8 cellular contexts compared by ENCODE assay signal in the genomic region with DNA sequence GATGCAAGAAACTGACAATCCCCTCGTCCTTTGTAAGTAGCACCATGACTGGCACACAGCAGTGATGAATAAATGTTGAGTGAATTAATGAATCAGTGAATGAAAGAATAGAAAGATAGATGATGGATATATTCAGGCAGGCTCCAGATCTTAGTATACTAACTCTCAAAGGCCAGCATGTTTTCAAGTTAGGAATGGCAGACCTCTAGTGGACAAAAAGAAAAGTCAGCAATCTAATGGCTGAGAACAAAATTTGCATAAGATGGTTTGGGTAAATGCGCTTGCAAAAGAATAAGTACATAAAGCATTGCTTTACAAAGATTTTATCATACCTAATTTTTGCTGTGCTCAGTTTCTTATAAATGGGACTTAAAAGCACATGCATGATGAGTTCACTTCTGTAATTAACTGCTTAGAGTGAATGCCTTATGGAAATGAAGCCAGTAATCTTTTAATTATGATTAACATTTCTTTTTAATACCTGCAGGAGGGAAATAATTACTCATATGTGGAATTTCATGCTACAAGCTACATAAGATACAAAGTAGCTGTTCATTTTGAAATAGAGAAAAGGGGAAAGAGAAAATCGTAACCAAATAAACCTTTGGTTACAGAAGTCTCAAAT.
A peak's percentile ranks its signal among the peaks of the same experiment; 100 is the strongest.
DNase-seq lines count a peak whose midpoint lies in the region; ATAC-seq and TF ChIP-seq lines count a peak whose summit lies in the region.

No MANE protein-coding gene starts in this region.

- no peak overlapping the region for H3K9ac ChIP-seq in OCI-LY3 (ENCODE audit: low read length)

- H3K4me1 ChIP-seq in OCI-LY3 (ENCODE audit: low read length), result peaks cover 24% of the 10 kb centered on the region

- peak; percentile 83 for ATAC-seq in GM19467 (IDR thresholded peaks at IDR 0.05; ENCODE audit: unreplicated experiment)
- ATAC-seq in HG03521 (IDR thresholded peaks at IDR 0.05; ENCODE audit: unreplicated experiment), result peak; percentile 69
- ATAC-seq in omental fat pad (ENCODE audit: low FRiP score), result no peak

- no peak overlapping the region for H3K27ac ChIP-seq in OCI-LY3 (ENCODE audit: low read length)

- no peak overlapping the region for H2AFZ ChIP-seq in OCI-LY3 (ENCODE audit: low read depth, low read length)

- TF ChIP-seq CTCF in OCI-LY3 (IDR thresholded peaks at IDR 0.05; ENCODE audit: low read depth, low read length), result peak; percentile 92
- peak in 1 of 3 donors; percentile 18 for TF ChIP-seq CTCF in omental fat pad (IDR thresholded peaks at IDR 0.05)

- peaks cover 8% of the 10 kb centered on the region for H3K27me3 ChIP-seq in OCI-LY3 (ENCODE audit: low read depth, low read length)

- H3K4me2 ChIP-seq in OCI-LY3 (ENCODE audit: low read length), result peak overlapping the region; percentile 28

- no peaks in the 10 kb centered on the region for H3K36me3 ChIP-seq in OCI-LY3 (replicated peaks; ENCODE audit: low read depth, low read length)

- no peaks in the 10 kb centered on the region for H4K20me1 ChIP-seq in OCI-LY3 (ENCODE audit: insufficient read depth, low read length)

- no peak overlapping the region for H3K4me3 ChIP-seq in OCI-LY3 (ENCODE audit: low read length)

- no peaks in the 10 kb centered on the region for H3K79me2 ChIP-seq in OCI-LY3 (ENCODE audit: low read length)

- DNase-seq in DMS79 treated with DMSO at 0.1 percent for 48 hours (lab: John Stamatoyannopoulos, UW) (peak; percentile 40), dedifferentiated amniotic fluid mesenchymal stem cell (ENCODE audit: extremely low spot score) (peak; percentile 65), lung microvascular endothelial cell (ENCODE audit: low read depth in 2 of 2) (peak; percentile 53 to 63), omental fat pad (ENCODE audit: low spot score) (no peak)
- no peak for DNase-seq in effector CD8-positive, alpha-beta T cell (lab: John Stamatoyannopoulos, UW)

- H3K9me3 ChIP-seq in OCI-LY3 (ENCODE audit: insufficient read depth, low read length), result no peaks in the 10 kb centered on the region

Comparison
In these comparisons a context has a peak if more than half of its experiments do, and no peak if none do; other contexts are left out.
1. DNase-seq: peak in DMS79 treated with DMSO at 0.1 percent for 48 hours (single experiment), dedifferentiated amniotic fluid mesenchymal stem cell (single experiment) and lung microvascular endothelial cell (2 of 2); none in omental fat pad (single experiment) and effector CD8-positive, alpha-beta T cell (single experiment).